7 cellular contexts compared by ENCODE assay signal in the genomic region with DNA sequence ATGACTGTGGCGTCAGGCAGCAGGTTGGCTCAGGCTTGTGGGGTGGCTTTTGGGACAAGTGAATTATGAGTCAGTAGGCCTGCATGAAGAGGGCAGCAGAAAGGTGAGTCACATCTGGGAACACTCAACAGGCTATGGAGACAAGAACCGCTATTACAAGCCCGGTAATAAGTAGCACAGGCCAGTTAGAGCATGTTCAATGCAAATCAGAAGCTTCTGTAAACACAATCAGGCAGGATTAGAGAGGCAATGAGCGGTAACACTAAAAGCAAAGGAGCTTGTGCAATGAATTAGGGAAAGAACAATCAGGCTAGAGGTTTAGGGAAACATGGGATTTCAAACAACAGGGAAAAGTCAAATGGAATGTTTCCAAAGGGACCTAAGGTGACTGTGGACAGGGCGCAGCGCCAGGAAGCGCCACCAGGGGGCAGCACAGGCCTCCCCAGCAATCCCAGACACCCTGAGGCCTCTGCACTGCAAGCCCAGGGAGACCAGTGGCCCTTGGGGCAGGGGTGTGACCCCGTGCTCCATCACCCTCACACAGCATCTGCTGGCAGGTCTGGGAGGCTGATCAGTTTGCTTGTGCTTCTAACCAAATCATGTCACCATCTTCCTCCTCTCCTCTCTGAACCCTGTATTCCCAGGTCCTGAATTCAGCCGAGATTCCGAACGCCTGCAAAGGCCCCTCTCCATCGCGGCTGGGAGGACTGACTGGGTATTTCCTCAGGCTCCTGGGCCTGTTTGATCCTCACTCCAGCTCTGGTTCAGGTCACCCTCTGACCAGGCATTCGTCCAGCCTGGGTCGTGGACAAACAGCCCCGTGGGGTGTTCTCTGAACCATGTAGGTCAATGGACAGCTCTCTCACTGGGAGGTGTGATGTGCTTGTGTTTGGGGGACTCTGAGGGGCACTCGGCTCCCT. TPM values are rescaled to one million over a fixed set of nuclear protein-coding genes. Genes with fewer than 3 reads are reported as not detected.
DNase-seq lines count a peak whose midpoint lies in the region; ATAC-seq, FAIRE-seq and TF ChIP-seq lines count a peak whose summit lies in the region.

No MANE protein-coding gene starts in this region.

- no peaks in the 10 kb centered on the region for H3K9me3 ChIP-seq in kidney (ENCODE audit: control insufficient read depth in 1 of 2, low read length in 2 of 2)

- no peak overlapping the region for H3K9ac ChIP-seq in kidney (ENCODE audit: low read length in 2 of 2)

- TF ChIP-seq CTCF in GM13976 (IDR thresholded peaks at IDR 0.05; ENCODE audit: borderline replicate concordance, control extremely low read depth, extremely low read depth, insufficient read depth, missing control alignments), result peak; percentile 94
- peak; percentile 96 for TF ChIP-seq CTCF in VCaP (conservative IDR thresholded peaks at IDR 0.05)
- TF ChIP-seq CTCF in kidney (IDR thresholded peaks at IDR 0.05; ENCODE audit: borderline replicate concordance, extremely low read depth, insufficient read depth), result peak; percentile 90

- no peak overlapping the region for H3K4me3 ChIP-seq in kidney (ENCODE audit: low read length in 2 of 2)

- intact Hi-C loops in kidney (cut with DNase I), result no loop called here

- peaks cover 15 to 42% of the 10 kb centered on the region in 2 donors for H3K36me3 ChIP-seq in kidney (ENCODE audit: control insufficient read depth in 1 of 2, insufficient read depth in 2 of 2, low read length in 2 of 2)

- peak; percentile 82 for DNase-seq in GM13976 (ENCODE audit: low spot score)
- peak; percentile 27 for DNase-seq in NCI-H2029 (lab: John Stamatoyannopoulos, UW)
- DNase-seq in central memory CD4-positive, alpha-beta T cell, result peak; percentile 39
- DNase-seq in kidney, result peak; percentile 86
- DNase-seq in stimulated activated CD4-positive, alpha-beta T cell treated with anti-CD3 and anti-CD28 coated beads, Interleukin-2, amount 100 ng/mL, for 24 hours, result peak; percentile 70 to 72

- ATAC-seq in HG02678 (IDR thresholded peaks at IDR 0.05; ENCODE audit: unreplicated experiment), result peak; percentile 76

- H3K4me1 ChIP-seq in kidney (ENCODE audit: control insufficient read depth in 1 of 2, insufficient read depth in 1 of 2, low read depth in 1 of 2, low read length in 2 of 2), result peaks cover 21 to 26% of the 10 kb centered on the region in 2 donors

- in situ Hi-C loops in GM13976 (cut with MboI; ENCODE audit: low sequenced_read_pairs, unreplicated experiment), result loop anchor here (10.0 kb wide), 1 partner anchor 276 kb away; no protein-coding TSS in a partner anchor

- H3K27ac ChIP-seq in VCaP (no peak overlapping the region), kidney (ENCODE audit: low read depth in 2 of 2, low read length in 2 of 2) (peak overlapping the region in 1 of 2 donors; percentile 8)

- FAIRE-seq in kidney (lab: Jason Lieb, UNC), result no peak

RNA-seq across cellular contexts. Expression of gene C11orf58, which starts 50.0 kb away (rescaled TPM):
- 117 TPM for total RNA-seq in kidney
- polyA plus RNA-seq in kidney (ENCODE audit: insufficient read depth, low read depth, low replicate concordance), result 113 TPM

Comparison
In these comparisons a context has a peak if more than half of its experiments do, and no peak if none do; other contexts are left out.
1. DNase-seq: peak in every context shown above with its lines; median percentile 86 in kidney; 82 in GM13976; 71 in stimulated activated CD4-positive, alpha-beta T cell treated with anti-CD3 and anti-CD28 coated beads, Interleukin-2, amount 100 ng/mL, for 24 hours; 39 in central memory CD4-positive, alpha-beta T cell; 27 in NCI-H2029.